Comparison of ENCODE assay signal across 33 cellular contexts in genomic region chr6:154528286-154528915, GRCh38. TPM values are rescaled to one million over a fixed set of nuclear protein-coding genes. Genes with fewer than 3 reads are reported as not detected.
"Had no signal": no experiment of that assay in that cellular context is flagged by ENCODE, and none has a peak within 500 bp of the region (broad histone marks: within the 10 kb centered on the region; RNA-seq: fewer than 3 reads in every experiment).

No MANE protein-coding gene starts in this region.

- H3K27ac ChIP-seq: brain microvascular endothelial cell, RWPE1, VCaP had no signal

- H3K4me1 Mint-ChIP-seq: activated B cell treated with CpG ODN at 0.5 μM for 24 hours; activated CD4-positive, alpha-beta memory T cell treated with anti-CD3 and anti-CD28 coated beads, Interleukin-2, amount 10 ng/mL, durations not matched to agents 7 days and 5 days; activated naive CD4-positive, alpha-beta T cell treated with anti-CD3 and anti-CD28 coated beads, Interleukin-2, amount 10 ng/mL, durations not matched to agents 7 days and 5 days; activated naive CD8-positive, alpha-beta T cell treated with anti-CD3 and anti-CD28 coated beads, Interleukin-2, amount 50 U/mL, for 24 hours had no signal

- H3K27ac Mint-ChIP-seq: activated B cell treated with CpG ODN at 0.5 μM for 24 hours; activated CD4-positive, alpha-beta memory T cell treated with anti-CD3 and anti-CD28 coated beads, Interleukin-2, amount 10 ng/mL, durations not matched to agents 7 days and 5 days; activated CD8-positive, alpha-beta memory T cell treated with anti-CD3 and anti-CD28 coated beads, Interleukin-2, amount 10 ng/mL, durations not matched to agents 7 days and 5 days; activated naive CD4-positive, alpha-beta T cell treated with anti-CD3 and anti-CD28 coated beads, Interleukin-2, amount 10 ng/mL, durations not matched to agents 7 days and 5 days; activated naive CD8-positive, alpha-beta T cell; activated naive CD8-positive, alpha-beta T cell treated with anti-CD3 and anti-CD28 coated beads, Interleukin-2, amount 50 U/mL, for 24 hours; activated T-cell treated with anti-CD3 and anti-CD28 coated beads, Interleukin-2, amount 50 U/mL, for 72 hours; activated T-helper 2 cell treated with anti-CD3 and anti-CD28 coated beads, Interferon-gamma antibody, Interleukin-2, Interleukin-4, amounts not matched to agents 10 μg/mL and 5 μg/mL and 100 μg/mL, durations not matched to agents 14 hours and 24 hours and 36 hours had no signal

- FAIRE-seq: RCC 7860 had no signal

- H3K27me3 Mint-ChIP-seq: activated B cell treated with CpG ODN at 0.5 μM for 24 hours; activated CD4-positive, alpha-beta memory T cell treated with anti-CD3 and anti-CD28 coated beads, Interleukin-2, amount 10 ng/mL, durations not matched to agents 7 days and 5 days; activated CD8-positive, alpha-beta memory T cell treated with anti-CD3 and anti-CD28 coated beads, Interleukin-2, amount 10 ng/mL, durations not matched to agents 7 days and 5 days; activated naive CD4-positive, alpha-beta T cell treated with anti-CD3 and anti-CD28 coated beads, Interleukin-2, amount 10 ng/mL, durations not matched to agents 7 days and 5 days; activated naive CD8-positive, alpha-beta T cell; activated naive CD8-positive, alpha-beta T cell treated with anti-CD3 and anti-CD28 coated beads, Interleukin-2, amount 50 U/mL, for 24 hours had no signal

- H3K27me3 ChIP-seq: brain microvascular endothelial cell, MG63 had no signal

- H3K4me3 ChIP-seq: MG63 had no signal

- DNase-seq: activated B cell treated with CpG ODN at 0.5 μM for 24 hours; activated CD4-positive, alpha-beta memory T cell treated with anti-CD3 and anti-CD28 coated beads, Interleukin-2, amount 10 ng/mL, durations not matched to agents 7 days and 5 days; activated CD4-positive, alpha-beta T cell treated with anti-CD3 and anti-CD28 coated beads for 48 hours; activated CD4-positive, CD25-positive, alpha-beta regulatory T cell treated with anti-CD3 and anti-CD28 coated beads, Interleukin-2, amount 50 U/mL, for 72 hours; activated CD8-positive, alpha-beta memory T cell treated with anti-CD3 and anti-CD28 coated beads for 24 hours; activated CD8-positive, alpha-beta memory T cell treated with anti-CD3 and anti-CD28 coated beads, Interleukin-2, amount 10 ng/mL, durations not matched to agents 7 days and 5 days; activated naive CD4-positive, alpha-beta T cell treated with anti-CD3 and anti-CD28 coated beads, Interleukin-2, amount 10 ng/mL, durations not matched to agents 7 days and 5 days; activated naive CD8-positive, alpha-beta T cell treated with anti-CD3 and anti-CD28 coated beads, Interleukin-2, amount 50 U/mL, for 24 hours; activated T-cell treated with anti-CD3 and anti-CD28 coated beads, Interleukin-2, amount 50 U/mL, for 1 hour; activated T-cell treated with anti-CD3 and anti-CD28 coated beads, Interleukin-2, amount 50 U/mL, for 72 hours; amniotic stem cell; aorta; brain microvascular endothelial cell; central memory CD4-positive, alpha-beta T cell; Karpas-422; KBM-7; MG63; NCI-H1092; NCI-H1436 treated with DMSO at 0.1 percent for 48 hours; NCI-H1694 treated with DMSO at 0.1 percent for 48 hours; NCI-H2029; NCI-H345; NCI-H524 treated with DMSO at 0.1 percent for 48 hours; PC-3; SIG-M5; T-helper 1 cell; T-helper 2 cell; T-helper 9 cell had no signal

- H3K9me3 ChIP-seq: MG63 had no signal

- H3K36me3 ChIP-seq: brain microvascular endothelial cell, MG63 had no signal

- H3K4me3 Mint-ChIP-seq: activated B cell treated with CpG ODN at 0.5 μM for 24 hours; activated CD4-positive, alpha-beta memory T cell treated with anti-CD3 and anti-CD28 coated beads, Interleukin-2, amount 10 ng/mL, durations not matched to agents 7 days and 5 days; activated CD8-positive, alpha-beta memory T cell treated with anti-CD3 and anti-CD28 coated beads, Interleukin-2, amount 10 ng/mL, durations not matched to agents 7 days and 5 days; activated naive CD4-positive, alpha-beta T cell treated with anti-CD3 and anti-CD28 coated beads, Interleukin-2, amount 10 ng/mL, durations not matched to agents 7 days and 5 days; activated naive CD8-positive, alpha-beta T cell; activated naive CD8-positive, alpha-beta T cell treated with anti-CD3 and anti-CD28 coated beads, Interleukin-2, amount 50 U/mL, for 24 hours; activated T-cell treated with anti-CD3 and anti-CD28 coated beads, Interleukin-2, amount 50 U/mL, for 72 hours had no signal

- H3K36me3 Mint-ChIP-seq: activated CD8-positive, alpha-beta memory T cell treated with anti-CD3 and anti-CD28 coated beads, Interleukin-2, amount 10 ng/mL, durations not matched to agents 7 days and 5 days; activated naive CD4-positive, alpha-beta T cell treated with anti-CD3 and anti-CD28 coated beads, Interleukin-2, amount 10 ng/mL, durations not matched to agents 7 days and 5 days; activated naive CD8-positive, alpha-beta T cell had no signal

- H3K9me3 Mint-ChIP-seq: activated B cell treated with CpG ODN at 0.5 μM for 24 hours; activated CD4-positive, alpha-beta memory T cell treated with anti-CD3 and anti-CD28 coated beads, Interleukin-2, amount 10 ng/mL, durations not matched to agents 7 days and 5 days; activated naive CD4-positive, alpha-beta T cell treated with anti-CD3 and anti-CD28 coated beads, Interleukin-2, amount 10 ng/mL, durations not matched to agents 7 days and 5 days; activated T-helper 2 cell treated with anti-CD3 and anti-CD28 coated beads, Interferon-gamma antibody, Interleukin-2, Interleukin-4, amounts not matched to agents 10 μg/mL and 5 μg/mL and 100 μg/mL, durations not matched to agents 14 hours and 24 hours and 36 hours had no signal

RNA-seq across cellular contexts. Expression of gene CNKSR3, which starts 17.9 kb away (rescaled TPM):
- total RNA-seq: activated CD4-positive, alpha-beta memory T cell treated with anti-CD3 and anti-CD28 coated beads, Interleukin-2, amount 10 ng/mL, durations not matched to agents 7 days and 5 days; activated CD8-positive, alpha-beta memory T cell treated with anti-CD3 and anti-CD28 coated beads, Interleukin-2, amount 10 ng/mL, durations not matched to agents 7 days and 5 days had no signal
